ENCODE assay signal across 17 cellular contexts in genomic region chr7:120259382-120259781, GRCh38.
"Had no signal": no experiment of that assay in that cellular context is flagged by ENCODE, and none has a peak within 500 bp of the region (broad histone marks: within the 10 kb centered on the region; RNA-seq: fewer than 3 reads in every experiment).

No MANE protein-coding gene starts in this region.

- H3K36me3 ChIP-seq: ascending aorta, heart left ventricle, left ventricle myocardium inferior, right atrium auricular region, spleen had no signal

- ATAC-seq: activated T-cell treated with anti-CD3 and anti-CD28 coated beads, Interleukin-2, amount 50 U/mL, for 72 hours; effector memory CD8-positive, alpha-beta T cell; heart left ventricle; natural killer cell; stimulated activated naive B cell treated with anti-CD40 and anti-IgM and Interleukin-4, amounts not matched to agents 10 μg/mL and 1 μg/mL and 100 μg/mL, for 72 hours had no signal

- H3K27ac ChIP-seq: ascending aorta, heart left ventricle, left ventricle myocardium inferior, right atrium auricular region, spleen had no signal

- H3K4me3 ChIP-seq: ascending aorta, heart left ventricle, left ventricle myocardium inferior, right atrium auricular region, spleen had no signal

- DNase-seq: activated CD4-positive, alpha-beta T cell treated with anti-CD3 and anti-CD28 coated beads for 1 hour; activated CD4-positive, alpha-beta T cell treated with anti-CD3 and anti-CD28 coated beads, Interleukin-2, amount 50 U/mL, for 48 hours; activated naive CD4-positive, alpha-beta T cell; activated T-cell treated with anti-CD3 and anti-CD28 coated beads, Interleukin-2, amount 50 U/mL, for 72 hours; effector memory CD8-positive, alpha-beta T cell; foreskin melanocyte; heart left ventricle; left ventricle myocardium inferior; natural killer cell; nucleus accumbens; spleen; stimulated activated CD4-positive, alpha-beta T cell treated with anti-CD3 and anti-CD28 coated beads, Interleukin-1b, Interleukin-23, amount 100 ng/mL, for 48 hours; stimulated activated naive B cell treated with anti-CD40 and anti-IgM and Interleukin-4, amounts not matched to agents 10 μg/mL and 1 μg/mL and 100 μg/mL, for 72 hours; substantia nigra; T-helper 9 cell had no signal

- H3K4me1 ChIP-seq: ascending aorta, heart left ventricle, left ventricle myocardium inferior, right atrium auricular region, spleen had no signal

- H3K27me3 ChIP-seq: ascending aorta, heart left ventricle, right atrium auricular region, spleen had no signal
